In the genomic region with DNA sequence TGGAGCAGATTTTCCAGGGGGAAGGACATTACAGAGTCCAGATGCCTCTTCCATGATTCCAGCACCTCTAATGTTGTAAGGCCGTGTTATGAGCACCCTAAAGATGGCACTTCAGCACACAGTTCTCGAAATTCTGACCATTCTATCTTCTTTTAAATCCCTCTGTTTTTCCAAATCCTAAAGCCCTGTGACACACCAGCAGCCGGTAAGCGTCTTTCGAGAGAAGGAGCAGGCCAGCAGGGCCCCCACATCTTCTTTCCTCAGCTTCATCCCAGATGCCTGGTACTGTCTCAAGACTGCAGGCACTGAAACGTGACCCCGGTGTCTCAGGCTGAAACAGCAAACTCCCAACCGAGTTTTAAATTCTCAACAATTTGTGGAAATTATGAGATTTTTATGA, we compare ENCODE assay signal across 4 cellular contexts.
"Had no signal": no experiment of that assay in that cellular context is flagged by ENCODE, and none has a peak within 500 bp of the region (broad histone marks: within the 10 kb centered on the region; RNA-seq: fewer than 3 reads in every experiment).

No MANE protein-coding gene starts in this region.

- H3K27ac Mint-ChIP-seq: HFFc6 had no signal

- H3K4me3 Mint-ChIP-seq: HFFc6 had no signal

- H3K9me3 Mint-ChIP-seq: HFFc6 had no signal

- DNase-seq: GM23248, GOT3, H7, HFFc6 had no signal
